ENCODE assay signal across 10 cellular contexts in genomic region chr12:57524814-57525614, GRCh38. TPM values are rescaled to one million over a fixed set of nuclear protein-coding genes. Genes with fewer than 3 reads are reported as not detected.
A peak's percentile ranks its signal among the peaks of the same experiment; 100 is the strongest.
DNase-seq lines count a peak whose midpoint lies in the region; ATAC-seq and TF ChIP-seq lines count a peak whose summit lies in the region.
"Had no signal": no experiment of that assay in that cellular context is flagged by ENCODE, and none has a peak within 500 bp of the region (broad histone marks: within the 10 kb centered on the region; RNA-seq: fewer than 3 reads in every experiment).

No MANE protein-coding gene starts in this region.

- ATAC-seq in GM18907 (IDR thresholded peaks at IDR 0.05; ENCODE audit: unreplicated experiment) (no peak), HG02852 (IDR thresholded peaks at IDR 0.05; ENCODE audit: unreplicated experiment) (no peak)
- ATAC-seq: pancreas had no signal

- H3K27me3 Mint-ChIP-seq in MCF 10A (ENCODE audit: insufficient read depth, unreplicated experiment), result no peaks in the 10 kb centered on the region
- H3K27me3 Mint-ChIP-seq in nephron (ENCODE audit: low read depth), result no peaks in the 10 kb centered on the region

- H3K27me3 ChIP-seq in AG04450 (ENCODE audit: control insufficient read depth, insufficient read depth, low read length), result no peaks in the 10 kb centered on the region
- no peaks in the 10 kb centered on the region for H3K27me3 ChIP-seq in HL-60 (ENCODE audit: insufficient read depth, poor library complexity, severe bottlenecking)
- H3K27me3 ChIP-seq: pancreas had no signal

- intact Hi-C loops in MCF 10A (cut with micrococcal nuclease), result no loop called here

- H3K9me3 ChIP-seq in AG04450 (ENCODE audit: control insufficient read depth, insufficient read depth, low read length), result peaks cover under 1% of the 10 kb centered on the region; the same call in 1 of the 2 replicates
- H3K9me3 ChIP-seq: pancreas had no signal

- TF ChIP-seq CTCF in AG04450 (IDR thresholded peaks at IDR 0.05; ENCODE audit: low read depth, low read length), result no peak
- no peak for TF ChIP-seq CTCF in HL-60 (IDR thresholded peaks at IDR 0.05; ENCODE audit: insufficient read depth, low read length)
- TF ChIP-seq CTCF in MCF 10A (IDR thresholded peaks at IDR 0.05; ENCODE audit: unreplicated experiment), result no peak
- no peak for TF ChIP-seq CTCF in nephron (IDR thresholded peaks at IDR 0.05; ENCODE audit: unreplicated experiment in 3 of 3)

- POLR2A ChIA-PET in AG04450 (lab: Yijun Ruan, JAX), result interaction anchor here (1.1 to 1.2 kb wide), 2 partner anchors 9 to 10 kb away, joined by 3 read pairs; no protein-coding TSS in a partner anchor
- POLR2A ChIA-PET in MCF 10A (lab: Yijun Ruan, JAX), result interaction anchor here (0.6 to 3.0 kb wide), 7 partner anchors 7 to 67 kb away, joined by 4 to 34 read pairs (median 7); partner anchors contain the start of genes DCTN2 and PIP4K2C

- H3K27ac ChIP-seq in AG04450 (ENCODE audit: low read depth, low read length) (peak overlapping the region; percentile 21), HL-60 (replicated peaks) (peak overlapping the region; percentile 99)

- DNase-seq in AG04450 (ENCODE audit: low read depth, low spot score) (no peak), HL-60 (ENCODE audit: low read depth in 1 of 2, low spot score in 1 of 2) (no peak), MCF 10A (ENCODE audit: unreplicated experiment) (no peak), NCI-H2081 treated with DMSO at 0.1 percent for 48 hours (lab: John Stamatoyannopoulos, UW) (no peak), NCI-H2107 treated with DMSO at 0.1 percent for 48 hours (lab: John Stamatoyannopoulos, UW; ENCODE audit: unreplicated experiment) (no peak)

- no TSS peak for BruUV-seq in MCF 10A (replicated peaks; lab: Mats Ljungman, UMichigan)

- H3K4me3 ChIP-seq in AG04450 (ENCODE audit: low read depth, low read length) (peak overlapping the region; percentile 93), HL-60 (replicated peaks; ENCODE audit: insufficient read depth, low read length) (no peak overlapping the region)

- CTCF ChIA-PET in AG04450 (lab: Charles Lee), result interaction anchor here (0.7 kb wide), 1 partner anchor 66 kb away, joined by 3 read pairs; no protein-coding TSS in a partner anchor
- CTCF ChIA-PET in MCF 10A (lab: Yijun Ruan, JAX), result interaction anchor here (0.6 to 1.5 kb wide), 6 partner anchors 7 to 206 kb away, joined by 3 to 6 read pairs (median 4); no protein-coding TSS in a partner anchor

- H3K27ac Mint-ChIP-seq in MCF 10A (ENCODE audit: low read depth, unreplicated experiment) (peak overlapping the region; percentile 10), nephron (peak overlapping the region; percentile 31 to 97 (median 91))

- peaks cover 72% of the 10 kb centered on the region for H3K36me3 Mint-ChIP-seq in MCF 10A (ENCODE audit: insufficient read depth, unreplicated experiment)
- peaks cover 27% of the 10 kb centered on the region for H3K36me3 Mint-ChIP-seq in nephron (ENCODE audit: low read depth)

- H3K9me3 Mint-ChIP-seq in MCF 10A (ENCODE audit: unreplicated experiment) (no peaks in the 10 kb centered on the region), nephron (no peaks in the 10 kb centered on the region)

- H3K4me1 Mint-ChIP-seq in MCF 10A (ENCODE audit: insufficient read depth, unreplicated experiment) (peaks cover 15% of the 10 kb centered on the region), nephron (peaks cover 32% of the 10 kb centered on the region)

- H3K4me3 Mint-ChIP-seq in MCF 10A (ENCODE audit: unreplicated experiment), result peak overlapping the region; percentile 90
- peak overlapping the region; percentile 95 to 99 (median 98) for H3K4me3 Mint-ChIP-seq in nephron

RNA-seq across cellular contexts. Expression of gene MBD6, which starts 2.4 kb away (rescaled TPM):
- polyA plus RNA-seq in AG04450 (2011; rRNA removed), result 3.3 and 4.9 TPM in 2 replicates
- 7.4 and 7.5 TPM in 2 replicates for polyA minus RNA-seq in AG04450 (2011; rRNA and poly(A)+ RNA removed)
- total RNA-seq in MCF 10A (2022), result 96.5 and 111 TPM in 2 replicates

RNA-seq across cellular contexts. Expression of gene DDIT3, which starts 4.7 kb away (rescaled TPM):
- 64.9 and 69.0 TPM in 2 replicates for polyA plus RNA-seq in AG04450 (2011; rRNA removed)
- polyA minus RNA-seq in AG04450 (2011; rRNA and poly(A)+ RNA removed), result 28.6 and 30.8 TPM in 2 replicates
- total RNA-seq in MCF 10A (2022), result 156 and 168 TPM in 2 replicates

RNA-seq across cellular contexts. Expression of gene DCTN2, which starts 22.0 kb away (rescaled TPM):
- 146 and 160 TPM in 2 replicates for polyA plus RNA-seq in AG04450 (2011; rRNA removed)
- 125 and 146 TPM in 2 replicates for polyA minus RNA-seq in AG04450 (2011; rRNA and poly(A)+ RNA removed)
- 149 and 188 TPM in 2 replicates for total RNA-seq in MCF 10A (2022)

RNA-seq across cellular contexts. Expression of gene KIF5A, which starts 24.8 kb away (rescaled TPM):
- 0.38 and 0.45 TPM in 2 replicates for polyA plus RNA-seq in AG04450 (2011; rRNA removed)
- 0.52 and 0.97 TPM in 2 replicates for polyA minus RNA-seq in AG04450 (2011; rRNA and poly(A)+ RNA removed)
- total RNA-seq in MCF 10A (2022), result 0.56 TPM in 2 replicates
- total RNA-seq: HT1080 had no signal

RNA-seq across cellular contexts. Expression of gene MARS1, which starts 37.1 kb away (rescaled TPM):
- polyA plus RNA-seq in AG04450 (2011; rRNA removed), result 236 and 252 TPM in 2 replicates
- polyA minus RNA-seq in AG04450 (2011; rRNA and poly(A)+ RNA removed), result 230 and 259 TPM in 2 replicates
- total RNA-seq in MCF 10A (2022), result 714 and 762 TPM in 2 replicates
